7 cellular contexts compared by ENCODE assay signal in the genomic region with DNA sequence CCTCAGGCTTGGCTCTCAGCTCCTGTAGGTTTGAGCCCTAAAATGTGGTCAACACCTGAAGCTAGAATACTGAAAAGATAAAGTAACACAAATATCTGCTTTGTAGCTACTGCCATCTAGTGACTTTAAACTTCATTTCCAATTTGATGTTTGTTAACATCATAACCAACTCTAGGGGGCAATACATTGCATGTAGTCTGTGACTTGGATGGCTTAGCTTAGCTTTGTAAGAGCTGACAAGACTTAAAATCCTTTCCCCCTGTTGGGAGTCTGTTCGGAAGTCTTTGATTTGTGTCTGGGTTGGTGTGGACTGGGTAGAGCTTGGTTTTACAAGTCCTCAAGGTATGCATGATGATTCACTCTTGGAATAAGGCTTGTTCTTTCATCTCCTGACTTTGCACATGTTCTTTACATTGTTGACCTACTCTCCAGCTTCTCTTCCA. TPM values are rescaled to one million over a fixed set of nuclear protein-coding genes. Genes with fewer than 3 reads are reported as not detected.
DNase-seq lines count a peak whose midpoint lies in the region; ATAC-seq and TF ChIP-seq lines count a peak whose summit lies in the region.

No MANE protein-coding gene starts in this region.

- H4K20me1 ChIP-seq in osteoblast (ENCODE audit: insufficient read depth, low read length): no peaks in the 10 kb centered on the region

- H3K9me3 ChIP-seq in SJCRH30 (replicated peaks) (no peaks in the 10 kb centered on the region), osteoblast (ENCODE audit: low read depth, low read length) (no peaks in the 10 kb centered on the region)

- no peak overlapping the region for H2AFZ ChIP-seq in osteoblast (ENCODE audit: low read length)

- DNase-seq in GM04503 (ENCODE audit: low read depth): peak; percentile 37
- peak; percentile 61 for DNase-seq in H4 (ENCODE audit: low spot score)
- DNase-seq in NB4 (ENCODE audit: low read depth): peak; percentile 69
- DNase-seq in SJCRH30: peak; percentile 2 to 56
- DNase-seq in osteoblast (ENCODE audit: insufficient read length, low spot score, missing footprints): no peak
- DNase-seq in HPDE6-E6E7 (ENCODE audit: extremely low spot score): no peak

- H3K27me3 ChIP-seq in SJCRH30: no peaks in the 10 kb centered on the region
- H3K27me3 ChIP-seq in osteoblast (ENCODE audit: insufficient read depth, low read length): no peaks in the 10 kb centered on the region

- H3K4me3 ChIP-seq in NB4 (ENCODE audit: low read depth, low read length): no peak overlapping the region
- no peak overlapping the region for H3K4me3 ChIP-seq in SJCRH30
- no peak overlapping the region for H3K4me3 ChIP-seq in osteoblast (ENCODE audit: insufficient read depth, low read length)

- H3K27ac ChIP-seq in SJCRH30: no peak overlapping the region
- no peak overlapping the region for H3K27ac ChIP-seq in osteoblast (ENCODE audit: low read depth, low read length)

- H3K4me2 ChIP-seq in osteoblast (ENCODE audit: insufficient read depth, low read length): no peak overlapping the region

- TF ChIP-seq CTCF in NB4 (IDR thresholded peaks at IDR 0.05; ENCODE audit: low read depth, low read length) (peak; percentile 78), osteoblast (IDR thresholded peaks at IDR 0.05; ENCODE audit: extremely low read depth, low read depth, low read length) (peak; percentile 77)

- no peaks in the 10 kb centered on the region for H3K79me2 ChIP-seq in osteoblast (ENCODE audit: insufficient read depth, low read length)

- TF ChIP-seq POLR2A in NB4 (IDR thresholded peaks at IDR 0.05; ENCODE audit: extremely low read depth, insufficient read length): no peak

- H3K4me1 ChIP-seq in SJCRH30: no peaks in the 10 kb centered on the region
- H3K4me1 ChIP-seq in osteoblast (ENCODE audit: insufficient read depth, low read length): no peaks in the 10 kb centered on the region

- ATAC-seq in esophagus mucosa: peak; percentile 62

- no peaks in the 10 kb centered on the region for H3K36me3 ChIP-seq in SJCRH30
- H3K36me3 ChIP-seq in osteoblast (ENCODE audit: insufficient read depth, low read length): no peaks in the 10 kb centered on the region

RNA-seq across cellular contexts. Expression of gene SCN11A, which starts 51.7 kb away (rescaled TPM):
- not detected in 2 replicates for total RNA-seq in H4 (2014; rRNA removed; shearing (Covaris generic))
- 0.02 TPM in 1 of 2 replicates, not detected in the other for total RNA-seq in SJCRH30 (2014; rRNA removed; shearing (Covaris generic))
- total RNA-seq in esophagus mucosa (0.04 TPM), osteoblast (under 0.01 TPM in 1 of 2 replicates, not detected in the other)

RNA-seq across cellular contexts. Expression of gene WDR48, which starts 51.8 kb away (rescaled TPM):
- 11.3 and 18.7 TPM in 2 replicates for total RNA-seq in H4 (2014; rRNA removed; shearing (Covaris generic))
- total RNA-seq in SJCRH30 (2014; rRNA removed; shearing (Covaris generic)): 22.2 and 22.3 TPM in 2 replicates
- 17.5 TPM for total RNA-seq in esophagus mucosa
- 39.8 TPM in 2 replicates for total RNA-seq in osteoblast

Comparison
In these comparisons a context has a peak if more than half of its experiments do, and no peak if none do; other contexts are left out.
1. DNase-seq: peak in GM04503 (single experiment), H4 (single experiment), NB4 (single experiment) and SJCRH30 (2 of 2); none in osteoblast (single experiment) and HPDE6-E6E7 (single experiment).